ENCODE assay signal across 9 cellular contexts in the genomic region with DNA sequence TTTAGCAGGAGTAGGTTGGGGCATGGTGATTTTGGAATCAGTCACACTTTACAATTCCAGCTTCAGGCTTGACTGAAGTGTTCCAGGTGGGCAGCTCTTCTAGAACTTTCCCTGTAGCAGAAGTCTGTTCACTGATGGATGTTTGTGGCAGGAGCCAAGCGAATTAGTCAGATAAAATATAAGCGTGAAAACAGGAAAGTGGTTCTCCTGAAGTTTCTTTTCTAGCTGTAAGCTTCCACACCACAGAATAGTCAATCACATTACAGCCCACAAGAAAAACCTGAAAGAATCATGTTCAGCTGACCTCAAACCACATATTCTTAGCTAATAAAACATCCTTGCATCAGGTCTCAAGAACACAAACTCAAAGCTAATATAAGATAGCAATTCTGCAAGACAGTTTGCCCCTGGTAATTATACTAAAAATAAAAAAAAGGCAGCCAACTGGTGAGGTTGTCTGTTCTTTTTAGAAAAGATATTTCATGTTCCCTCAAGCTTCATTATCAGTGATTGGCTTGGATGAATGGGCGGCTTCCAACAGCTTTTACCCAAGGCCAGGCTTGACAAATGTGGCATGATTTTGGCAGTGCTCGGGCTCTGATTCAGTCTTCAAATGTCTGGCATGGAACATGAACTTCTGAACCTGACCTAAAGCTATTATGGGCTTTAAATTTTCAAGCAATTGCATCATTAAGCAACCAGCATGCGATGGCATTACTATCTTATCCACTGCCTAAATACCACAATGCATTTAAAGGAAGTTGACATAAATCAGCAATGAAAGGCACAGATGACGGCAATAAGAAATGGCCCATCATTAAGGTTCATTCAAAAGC.
DNase-seq lines count a peak whose midpoint lies in the region; ATAC-seq and TF ChIP-seq lines count a peak whose summit lies in the region.
"Had no signal": no experiment of that assay in that cellular context is flagged by ENCODE, and none has a peak within 500 bp of the region (broad histone marks: within the 10 kb centered on the region; RNA-seq: fewer than 3 reads in every experiment).

No MANE protein-coding gene starts in this region.

- H4K20me1 ChIP-seq in smooth muscle cell (ENCODE audit: low read depth) = no peaks in the 10 kb centered on the region

- H3K9ac ChIP-seq in smooth muscle cell (ENCODE audit: low read depth) = no peak overlapping the region

- H3K36me3 ChIP-seq in SJCRH30 = no peaks in the 10 kb centered on the region
- no peaks in the 10 kb centered on the region for H3K36me3 ChIP-seq in smooth muscle cell (ENCODE audit: low read depth)

- TF ChIP-seq CTCF in smooth muscle cell (IDR thresholded peaks at IDR 0.05; ENCODE audit: borderline replicate concordance, insufficient read depth, poor library complexity, severe bottlenecking) = no peak

- no peaks in the 10 kb centered on the region for H3F3A ChIP-seq in smooth muscle cell (ENCODE audit: low read depth)

- ATAC-seq in HG02840 (IDR thresholded peaks at IDR 0.05; ENCODE audit: low FRiP score, unreplicated experiment) (no peak), GM21723 (IDR thresholded peaks at IDR 0.05; ENCODE audit: unreplicated experiment) (no peak)

- no peaks in the 10 kb centered on the region for H3K27me3 ChIP-seq in SJCRH30
- H3K27me3 ChIP-seq in smooth muscle cell (ENCODE audit: low read depth) = no peaks in the 10 kb centered on the region

- no peaks in the 10 kb centered on the region for H3K79me2 ChIP-seq in smooth muscle cell (ENCODE audit: low read depth)

- DNase-seq in HK-2 (ENCODE audit: unreplicated experiment) (peak; percentile 12), SJCRH30 (peak; percentile 60 to 73), fibroblast of the conjunctiva (ENCODE audit: low read depth) (peak; percentile 97), smooth muscle cell (lab: John Stamatoyannopoulos, UW; ENCODE audit: unreplicated experiment) (no peak), COLO829 (ENCODE audit: low spot score) (no peak), occipital lobe (lab: John Stamatoyannopoulos, UW) (no peak)
- DNase-seq: activated naive CD4-positive, alpha-beta T cell treated with anti-CD3 and anti-CD28 coated beads for 36 hours had no signal

- WGBS in smooth muscle cell (ENCODE audit: low lambda C conversion rate) = 39% methylated on average over 6 of the region's 6 CpGs

- H3K9me3 ChIP-seq in SJCRH30 (replicated peaks) (no peaks in the 10 kb centered on the region; the same call in 1 of the 2 replicates), smooth muscle cell (replicated peaks; ENCODE audit: low read depth) (no peaks in the 10 kb centered on the region)

- no peak overlapping the region for H2AFZ ChIP-seq in smooth muscle cell (ENCODE audit: low read depth)

- H3K4me3 ChIP-seq in SJCRH30 = no peak overlapping the region
- no peak overlapping the region for H3K4me3 ChIP-seq in smooth muscle cell

- H3K4me2 ChIP-seq in smooth muscle cell = no peak overlapping the region

- H3K27ac ChIP-seq in SJCRH30 (peak overlapping the region; percentile 64), smooth muscle cell (ENCODE audit: low read depth) (peak overlapping the region; percentile 42)

- H3K4me1 ChIP-seq in SJCRH30 (peaks cover 20% of the 10 kb centered on the region; the same call in 1 of the 2 replicates), smooth muscle cell (ENCODE audit: low read depth) (no peaks in the 10 kb centered on the region)

Comparison
In these comparisons a context has a peak if more than half of its experiments do, and no peak if none do; other contexts are left out.
1. DNase-seq: peak in HK-2 (single experiment), SJCRH30 (2 of 2) and fibroblast of the conjunctiva (single experiment); none in smooth muscle cell (single experiment), COLO829 (single experiment) and occipital lobe (single experiment).